Comparison of ENCODE assay signal across 24 cellular contexts in the genomic region with DNA sequence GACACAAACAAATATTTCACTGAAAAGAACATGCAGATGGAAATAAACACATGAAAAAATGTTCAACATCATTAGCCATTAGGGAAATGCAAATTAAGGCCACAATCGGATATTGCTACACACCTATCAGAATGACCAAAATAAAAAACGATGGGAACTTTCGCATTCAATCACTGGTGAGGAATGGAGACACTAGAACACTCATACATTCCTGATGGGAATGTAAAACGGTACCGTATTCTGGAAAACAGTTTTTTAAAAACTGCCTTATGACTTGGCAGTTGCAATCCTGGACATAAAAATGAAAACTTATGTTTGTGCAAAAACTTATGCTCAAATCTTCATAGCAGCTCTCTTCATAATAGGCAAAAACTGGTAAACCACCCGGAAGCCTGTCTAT.
DNase-seq lines count a peak whose midpoint lies in the region; ATAC-seq and TF ChIP-seq lines count a peak whose summit lies in the region.
"Had no signal": no experiment of that assay in that cellular context is flagged by ENCODE, and none has a peak within 500 bp of the region (broad histone marks: within the 10 kb centered on the region; RNA-seq: fewer than 3 reads in every experiment).

No MANE protein-coding gene starts in this region.

- no peaks in the 10 kb centered on the region for H3K79me2 ChIP-seq in GM23338 (replicated peaks; ENCODE audit: insufficient read depth)

- intact Hi-C loops in natural killer cell (cut with micrococcal nuclease): loop anchor here (5.0 kb wide), 1 partner anchor 126 kb away; no protein-coding TSS in a partner anchor
- intact Hi-C loops in activated CD4-positive, alpha-beta memory T cell treated with anti-CD3 and anti-CD28 coated beads for 36 hours (cut with micrococcal nuclease): loop anchor here (5.0 kb wide), 3 partner anchors 46 to 226 kb away; partner anchors contain the start of gene UBE2V1

- peaks cover 53 to 59% of the 10 kb centered on the region in 2 donors for H3K4me1 Mint-ChIP-seq in natural killer cell treated with Interleukin-12 subunit alpha and Interleukin-12 subunit beta and Interleukin-15 and Interleukin-18, amount 100 ng/mL, for 72 hours (ENCODE audit: low read depth in 2 of 2)
- H3K4me1 Mint-ChIP-seq in natural killer cell (peaks cover 27 to 40% of the 10 kb centered on the region in 2 donors), HFFc6 (ENCODE audit: low read depth) (peaks cover 68% of the 10 kb centered on the region), GM23338 (peaks cover 8% of the 10 kb centered on the region; the same call in 2 of the 3 replicates)
- peaks cover 37% of the 10 kb centered on the region for H3K4me1 Mint-ChIP-seq in activated CD4-positive, alpha-beta memory T cell treated with anti-CD3 and anti-CD28 coated beads for 36 hours (ENCODE audit: low read depth)

- ATAC-seq in natural killer cell treated with Interleukin-12 subunit alpha and Interleukin-12 subunit beta and Interleukin-15 and Interleukin-18, amount 100 ng/mL, for 72 hours: no peak
- no peak for ATAC-seq in natural killer cell
- ATAC-seq in GM23338: no peak
- ATAC-seq: HCT116 had no signal

- no peaks in the 10 kb centered on the region; the same call in 1 of the 2 replicates for H3K4me1 ChIP-seq in GM23338 (ENCODE audit: insufficient read depth)

- no peak overlapping the region for H3K4me3 ChIP-seq in GM23338
- H3K4me3 ChIP-seq: PC-9 had no signal

- in situ Hi-C loops in G401 (cut with HindIII; ENCODE audit: low sequenced_read_pairs): no loop called here

- H2AFZ ChIP-seq in GM23338: no peak overlapping the region
- H2AFZ ChIP-seq: PC-9 had no signal

- CTCF ChIA-PET in activated CD4-positive, alpha-beta memory T cell treated with anti-CD3 and anti-CD28 coated beads for 36 hours (lab: Charles Lee): interaction anchor here (1.0 kb wide), 1 partner anchor 13 kb away, joined by 4 read pairs; no protein-coding TSS in a partner anchor

- H3K27me3 ChIP-seq in GM23338 (ENCODE audit: insufficient read depth): no peaks in the 10 kb centered on the region
- H3K27me3 ChIP-seq: BE2C had no signal

- no peaks in the 10 kb centered on the region for H3F3A ChIP-seq in GM23338 (replicated peaks; ENCODE audit: low read depth)

- H3K4me2 ChIP-seq in GM23338: no peak overlapping the region
- H3K4me2 ChIP-seq: PC-9, SK-N-SH had no signal

- no peaks in the 10 kb centered on the region for H3K9me3 Mint-ChIP-seq in natural killer cell treated with Interleukin-12 subunit alpha and Interleukin-12 subunit beta and Interleukin-15 and Interleukin-18, amount 100 ng/mL, for 72 hours
- H3K9me3 Mint-ChIP-seq in natural killer cell (no peaks in the 10 kb centered on the region), HFFc6 (no peaks in the 10 kb centered on the region), GM23338 (no peaks in the 10 kb centered on the region)
- no peaks in the 10 kb centered on the region for H3K9me3 Mint-ChIP-seq in activated CD4-positive, alpha-beta memory T cell treated with anti-CD3 and anti-CD28 coated beads for 36 hours

- DNase-seq in natural killer cell treated with Interleukin-12 subunit alpha and Interleukin-12 subunit beta and Interleukin-15 and Interleukin-18, amount 100 ng/mL, for 72 hours (ENCODE audit: low spot score): no peak
- DNase-seq in natural killer cell: no peak
- DNase-seq in HFFc6: peak; percentile 29
- peak; percentile 84 for DNase-seq in fibroblast of gingiva (ENCODE audit: low read depth)
- DNase-seq in activated CD4-positive, alpha-beta memory T cell treated with anti-CD3 and anti-CD28 coated beads for 36 hours: no peak
- DNase-seq in NCI-H526 (lab: John Stamatoyannopoulos, UW): no peak
- no peak for DNase-seq in GM23338 (ENCODE audit: low spot score)
- no peak for DNase-seq in G401 (ENCODE audit: low spot score)
- DNase-seq: 8988T; BE2C; CD4-positive, CD25-positive, alpha-beta regulatory T cell; GOT3; KBM-7; MM.1S; NCI-H1048; NCI-H1417 treated with DMSO at 0.1 percent for 48 hours; NCI-H187; NCI-H446 treated with DMSO at 0.1 percent for 48 hours; NCI-H69; PC-9; RPMI8226; SHP77 had no signal

- peaks cover 5% of the 10 kb centered on the region for H3K36me3 Mint-ChIP-seq in natural killer cell treated with Interleukin-12 subunit alpha and Interleukin-12 subunit beta and Interleukin-15 and Interleukin-18, amount 100 ng/mL, for 72 hours
- H3K36me3 Mint-ChIP-seq in natural killer cell (no peaks in the 10 kb centered on the region), HFFc6 (ENCODE audit: low read depth) (no peaks in the 10 kb centered on the region), GM23338 (ENCODE audit: low read depth) (no peaks in the 10 kb centered on the region)
- no peaks in the 10 kb centered on the region for H3K36me3 Mint-ChIP-seq in activated CD4-positive, alpha-beta memory T cell treated with anti-CD3 and anti-CD28 coated beads for 36 hours
- H3K36me3 Mint-ChIP-seq: CD4-positive, CD25-positive, alpha-beta regulatory T cell had no signal

- POLR2A ChIA-PET in activated CD4-positive, alpha-beta memory T cell treated with anti-CD3 and anti-CD28 coated beads for 36 hours (lab: Charles Lee): no interaction called here

- TF ChIP-seq CTCF in natural killer cell (IDR thresholded peaks at IDR 0.05) (no peak), HFFc6 (IDR thresholded peaks at IDR 0.05) (no peak), GM23338 (conservative IDR thresholded peaks at IDR 0.05; ENCODE audit: low read depth in 2 of 2) (no peak)

- H3K9me2 ChIP-seq in GM23338 (ENCODE audit: insufficient read depth): no peaks in the 10 kb centered on the region
- H3K9me2 ChIP-seq: SK-N-SH had no signal

- no peak overlapping the region for H3K27ac ChIP-seq in GM23338 (ENCODE audit: low read depth)
- H3K27ac ChIP-seq: PC-9 had no signal

- H4K20me1 ChIP-seq in GM23338 (replicated peaks; ENCODE audit: insufficient read depth): no peaks in the 10 kb centered on the region

- no peaks in the 10 kb centered on the region for H3K36me3 ChIP-seq in GM23338 (ENCODE audit: insufficient read depth)
- H3K36me3 ChIP-seq: BE2C had no signal

- peak overlapping the region in 1 of 2 donors; percentile 64 for H3K27ac Mint-ChIP-seq in natural killer cell treated with Interleukin-12 subunit alpha and Interleukin-12 subunit beta and Interleukin-15 and Interleukin-18, amount 100 ng/mL, for 72 hours
- H3K27ac Mint-ChIP-seq in natural killer cell (no peak overlapping the region), HFFc6 (peak overlapping the region; percentile 32; the same call in 1 of the 2 replicates), GM23338 (no peak overlapping the region)
- H3K27ac Mint-ChIP-seq in activated CD4-positive, alpha-beta memory T cell treated with anti-CD3 and anti-CD28 coated beads for 36 hours: no peak overlapping the region

- H3K27me3 Mint-ChIP-seq in natural killer cell treated with Interleukin-12 subunit alpha and Interleukin-12 subunit beta and Interleukin-15 and Interleukin-18, amount 100 ng/mL, for 72 hours: peaks cover 0 to 9% of the 10 kb centered on the region in 2 donors
- H3K27me3 Mint-ChIP-seq in natural killer cell (ENCODE audit: low read depth in 2 of 2) (peaks cover 0 to 32% of the 10 kb centered on the region in 2 donors), HFFc6 (ENCODE audit: insufficient read depth) (peaks cover 4% of the 10 kb centered on the region), GM23338 (ENCODE audit: insufficient read depth, low read depth, poor library complexity) (peaks cover 7% of the 10 kb centered on the region)
- peaks cover 3% of the 10 kb centered on the region for H3K27me3 Mint-ChIP-seq in activated CD4-positive, alpha-beta memory T cell treated with anti-CD3 and anti-CD28 coated beads for 36 hours

- peak overlapping the region; percentile 45 for H3K4me3 Mint-ChIP-seq in natural killer cell treated with Interleukin-12 subunit alpha and Interleukin-12 subunit beta and Interleukin-15 and Interleukin-18, amount 100 ng/mL, for 72 hours
- H3K4me3 Mint-ChIP-seq in natural killer cell (no peak overlapping the region), HFFc6 (peak overlapping the region; percentile 57), GM23338 (no peak overlapping the region)
- H3K4me3 Mint-ChIP-seq in activated CD4-positive, alpha-beta memory T cell treated with anti-CD3 and anti-CD28 coated beads for 36 hours: no peak overlapping the region
- H3K4me3 Mint-ChIP-seq: CD4-positive, CD25-positive, alpha-beta regulatory T cell had no signal

TF ChIP-seq in GM23338, 12 proteins besides CTCF, POLR2A, EP300 and RAD21:
- TF ChIP-seq ZNF331 (CRISPR knock-in tag; IDR thresholded peaks at IDR 0.05; ENCODE audit: low read depth): no peak
- TF ChIP-seq, protein P1, sequence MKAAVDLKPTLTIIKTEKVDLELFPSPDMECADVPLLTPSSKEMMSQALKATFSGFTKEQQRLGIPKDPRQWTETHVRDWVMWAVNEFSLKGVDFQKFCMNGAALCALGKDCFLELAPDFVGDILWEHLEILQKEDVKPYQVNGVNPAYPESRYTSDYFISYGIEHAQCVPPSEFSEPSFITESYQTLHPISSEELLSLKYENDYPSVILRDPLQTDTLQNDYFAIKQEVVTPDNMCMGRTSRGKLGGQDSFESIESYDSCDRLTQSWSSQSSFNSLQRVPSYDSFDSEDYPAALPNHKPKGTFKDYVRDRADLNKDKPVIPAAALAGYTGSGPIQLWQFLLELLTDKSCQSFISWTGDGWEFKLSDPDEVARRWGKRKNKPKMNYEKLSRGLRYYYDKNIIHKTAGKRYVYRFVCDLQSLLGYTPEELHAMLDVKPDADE (IDR thresholded peaks at IDR 0.05): no peak
TF ChIP-seq in GM23338: peak in this region for 0.

Comparison
In these comparisons a context has a peak if more than half of its experiments do, and no peak if none do; other contexts are left out.
1. H3K4me3 Mint-ChIP-seq: peak in natural killer cell treated with Interleukin-12 subunit alpha and Interleukin-12 subunit beta and Interleukin-15 and Interleukin-18, amount 100 ng/mL, for 72 hours (single experiment) and HFFc6 (single experiment); none in natural killer cell (single experiment), activated CD4-positive, alpha-beta memory T cell treated with anti-CD3 and anti-CD28 coated beads for 36 hours (single experiment) and GM23338 (single experiment).
2. DNase-seq: peak in HFFc6 (single experiment) and fibroblast of gingiva (single experiment); none in natural killer cell treated with Interleukin-12 subunit alpha and Interleukin-12 subunit beta and Interleukin-15 and Interleukin-18, amount 100 ng/mL, for 72 hours (single experiment), natural killer cell (single experiment), activated CD4-positive, alpha-beta memory T cell treated with anti-CD3 and anti-CD28 coated beads for 36 hours (single experiment), NCI-H526 (0 of 2), GM23338 (single experiment) and G401 (single experiment).